ENCODE assay signal across 1 cellular context in the genomic region with DNA sequence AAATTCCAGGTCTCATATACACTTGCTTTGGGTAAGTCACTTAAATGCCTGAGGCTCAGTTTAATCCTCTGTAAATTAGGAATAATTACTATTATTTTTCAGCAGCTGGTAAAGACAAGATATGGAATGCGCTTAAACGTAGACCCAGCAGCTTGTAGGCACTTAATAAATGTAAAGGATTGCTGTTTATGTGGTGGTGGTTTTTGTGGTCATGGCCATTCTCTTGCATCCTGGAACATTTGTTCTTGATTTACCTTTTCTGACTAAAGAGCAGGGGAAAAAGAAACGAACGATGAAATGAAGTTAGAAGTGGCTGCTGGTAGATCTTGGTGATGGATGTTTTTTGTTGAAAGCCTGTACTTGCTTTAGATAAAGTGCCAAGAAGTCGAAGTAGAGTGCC.
TF ChIP-seq lines count a peak whose summit lies in the region.

No MANE protein-coding gene starts in this region.

TF ChIP-seq in GM12878, 131 proteins besides CTCF, POLR2A, EP300 and RAD21 (continued from another document):
- TF ChIP-seq, protein P1, sequence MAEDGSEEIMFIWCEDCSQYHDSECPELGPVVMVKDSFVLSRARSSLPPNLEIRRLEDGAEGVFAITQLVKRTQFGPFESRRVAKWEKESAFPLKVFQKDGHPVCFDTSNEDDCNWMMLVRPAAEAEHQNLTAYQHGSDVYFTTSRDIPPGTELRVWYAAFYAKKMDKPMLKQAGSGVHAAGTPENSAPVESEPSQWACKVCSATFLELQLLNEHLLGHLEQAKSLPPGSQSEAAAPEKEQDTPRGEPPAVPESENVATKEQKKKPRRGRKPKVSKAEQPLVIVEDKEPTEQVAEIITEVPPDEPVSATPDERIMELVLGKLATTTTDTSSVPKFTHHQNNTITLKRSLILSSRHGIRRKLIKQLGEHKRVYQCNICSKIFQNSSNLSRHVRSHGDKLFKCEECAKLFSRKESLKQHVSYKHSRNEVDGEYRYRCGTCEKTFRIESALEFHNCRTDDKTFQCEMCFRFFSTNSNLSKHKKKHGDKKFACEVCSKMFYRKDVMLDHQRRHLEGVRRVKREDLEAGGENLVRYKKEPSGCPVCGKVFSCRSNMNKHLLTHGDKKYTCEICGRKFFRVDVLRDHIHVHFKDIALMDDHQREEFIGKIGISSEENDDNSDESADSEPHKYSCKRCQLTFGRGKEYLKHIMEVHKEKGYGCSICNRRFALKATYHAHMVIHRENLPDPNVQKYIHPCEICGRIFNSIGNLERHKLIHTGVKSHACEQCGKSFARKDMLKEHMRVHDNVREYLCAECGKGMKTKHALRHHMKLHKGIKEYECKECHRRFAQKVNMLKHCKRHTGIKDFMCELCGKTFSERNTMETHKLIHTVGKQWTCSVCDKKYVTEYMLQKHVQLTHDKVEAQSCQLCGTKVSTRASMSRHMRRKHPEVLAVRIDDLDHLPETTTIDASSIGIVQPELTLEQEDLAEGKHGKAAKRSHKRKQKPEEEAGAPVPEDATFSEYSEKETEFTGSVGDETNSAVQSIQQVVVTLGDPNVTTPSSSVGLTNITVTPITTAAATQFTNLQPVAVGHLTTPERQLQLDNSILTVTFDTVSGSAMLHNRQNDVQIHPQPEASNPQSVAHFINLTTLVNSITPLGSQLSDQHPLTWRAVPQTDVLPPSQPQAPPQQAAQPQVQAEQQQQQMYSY (CRISPR knock-in tag; IDR thresholded peaks at IDR 0.05) = no peak
- TF ChIP-seq MEF2A (IDR thresholded peaks at IDR 0.05; ENCODE audit: insufficient read depth, low read depth, low read length) (no peak), SP1 (IDR thresholded peaks at IDR 0.05; ENCODE audit: low read depth, low read length) (no peak), CEBPB (IDR thresholded peaks at IDR 0.05; ENCODE audit: borderline replicate concordance in 1 of 2, low read depth in 2 of 2, low read length in 2 of 2) (no peak), DPF2 (IDR thresholded peaks at IDR 0.05) (no peak), SRF (IDR thresholded peaks at IDR 0.05; ENCODE audit: low read depth in 2 of 2, low read length in 2 of 2) (no peak), ATF7 (IDR thresholded peaks at IDR 0.05; ENCODE audit: low read depth) (no peak), IRF4 (IDR thresholded peaks at IDR 0.05; ENCODE audit: low read depth, low read length) (no peak), CHD4 (IDR thresholded peaks at IDR 0.05) (no peak), RCOR1 (conservative IDR thresholded peaks at IDR 0.05; ENCODE audit: low read depth, low read length) (no peak), MXI1 (IDR thresholded peaks at IDR 0.05; ENCODE audit: low read depth, low read length) (no peak), NFYA (IDR thresholded peaks at IDR 0.05; ENCODE audit: borderline replicate concordance, low read depth, low read length) (no peak), CHD1 (IDR thresholded peaks at IDR 0.05; ENCODE audit: low read depth, low read length) (no peak)
- TF ChIP-seq, protein P2, sequence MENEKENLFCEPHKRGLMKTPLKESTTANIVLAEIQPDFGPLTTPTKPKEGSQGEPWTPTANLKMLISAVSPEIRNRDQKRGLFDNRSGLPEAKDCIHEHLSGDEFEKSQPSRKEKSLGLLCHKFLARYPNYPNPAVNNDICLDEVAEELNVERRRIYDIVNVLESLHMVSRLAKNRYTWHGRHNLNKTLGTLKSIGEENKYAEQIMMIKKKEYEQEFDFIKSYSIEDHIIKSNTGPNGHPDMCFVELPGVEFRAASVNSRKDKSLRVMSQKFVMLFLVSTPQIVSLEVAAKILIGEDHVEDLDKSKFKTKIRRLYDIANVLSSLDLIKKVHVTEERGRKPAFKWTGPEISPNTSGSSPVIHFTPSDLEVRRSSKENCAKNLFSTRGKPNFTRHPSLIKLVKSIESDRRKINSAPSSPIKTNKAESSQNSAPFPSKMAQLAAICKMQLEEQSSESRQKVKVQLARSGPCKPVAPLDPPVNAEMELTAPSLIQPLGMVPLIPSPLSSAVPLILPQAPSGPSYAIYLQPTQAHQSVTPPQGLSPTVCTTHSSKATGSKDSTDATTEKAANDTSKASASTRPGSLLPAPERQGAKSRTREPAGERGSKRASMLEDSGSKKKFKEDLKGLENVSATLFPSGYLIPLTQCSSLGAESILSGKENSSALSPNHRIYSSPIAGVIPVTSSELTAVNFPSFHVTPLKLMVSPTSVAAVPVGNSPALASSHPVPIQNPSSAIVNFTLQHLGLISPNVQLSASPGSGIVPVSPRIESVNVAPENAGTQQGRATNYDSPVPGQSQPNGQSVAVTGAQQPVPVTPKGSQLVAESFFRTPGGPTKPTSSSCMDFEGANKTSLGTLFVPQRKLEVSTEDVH (IDR thresholded peaks at IDR 0.05; ENCODE audit: low read depth, partially characterized antibody) = no peak
- TF ChIP-seq, protein P3, sequence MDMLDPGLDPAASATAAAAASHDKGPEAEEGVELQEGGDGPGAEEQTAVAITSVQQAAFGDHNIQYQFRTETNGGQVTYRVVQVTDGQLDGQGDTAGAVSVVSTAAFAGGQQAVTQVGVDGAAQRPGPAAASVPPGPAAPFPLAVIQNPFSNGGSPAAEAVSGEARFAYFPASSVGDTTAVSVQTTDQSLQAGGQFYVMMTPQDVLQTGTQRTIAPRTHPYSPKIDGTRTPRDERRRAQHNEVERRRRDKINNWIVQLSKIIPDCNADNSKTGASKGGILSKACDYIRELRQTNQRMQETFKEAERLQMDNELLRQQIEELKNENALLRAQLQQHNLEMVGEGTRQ (IDR thresholded peaks at IDR 0.05; ENCODE audit: borderline replicate concordance, low read depth, low read length) = no peak
